Comparison of ENCODE assay signal across 13 cellular contexts in genomic region chr4:82842593-82842992, GRCh38. TPM values are rescaled to one million over a fixed set of nuclear protein-coding genes. Genes with fewer than 3 reads are reported as not detected.
DNase-seq lines count a peak whose midpoint lies in the region; ATAC-seq, FAIRE-seq and TF ChIP-seq lines count a peak whose summit lies in the region.
"Had no signal": no experiment of that assay in that cellular context is flagged by ENCODE, and none has a peak within 500 bp of the region (broad histone marks: within the 10 kb centered on the region; RNA-seq: fewer than 3 reads in every experiment).

No MANE protein-coding gene starts in this region.

- H3K18ac ChIP-seq in mesendoderm (ENCODE audit: low read length) = no peak overlapping the region

- H4K5ac ChIP-seq in mesendoderm (ENCODE audit: low read length) = no peak overlapping the region

- no peak overlapping the region for H4K8ac ChIP-seq in mesendoderm (ENCODE audit: low read depth, low read length)

- H3K9me3 ChIP-seq in DOHH2 (ENCODE audit: control insufficient read depth, insufficient read depth, low read length) (no peaks in the 10 kb centered on the region), K562 (replicated peaks; ENCODE audit: control insufficient read depth, insufficient read depth, low read depth, low read length) (no peaks in the 10 kb centered on the region)
- H3K9me3 ChIP-seq: ovary had no signal

- no peak overlapping the region for H3K56ac ChIP-seq in mesendoderm (ENCODE audit: low read length)

- H3K4me3 Mint-ChIP-seq in stimulated activated memory B cell treated with anti-CD40 and anti-IgM and Interleukin-4, amounts not matched to agents 10 μg/mL and 1 μg/mL and 100 μg/mL, for 72 hours = no peak overlapping the region
- H3K4me3 Mint-ChIP-seq: activated B cell treated with CpG ODN at 0.5 μM for 24 hours; activated naive CD8-positive, alpha-beta T cell treated with anti-CD3 and anti-CD28 coated beads, Interleukin-2, amount 10 ng/mL, durations not matched to agents 7 days and 5 days had no signal

- H2AK5ac ChIP-seq in mesendoderm (ENCODE audit: low read length) = no peak overlapping the region

- FAIRE-seq in HTR-8/SVneo (lab: Jason Lieb, UNC) = no peak
- FAIRE-seq in K562 (lab: Jason Lieb, UNC) = no peak
- no peak for FAIRE-seq in frontal cortex (lab: Jason Lieb, UNC)

- H4K20me1 ChIP-seq in DOHH2 (ENCODE audit: control insufficient read depth, insufficient read depth, low read depth, low read length) (no peaks in the 10 kb centered on the region), K562 (replicated peaks; ENCODE audit: control insufficient read depth, insufficient read depth, low read length) (no peaks in the 10 kb centered on the region)

- CTCF ChIA-PET in K562 (lab: Yijun Ruan, JAX; ENCODE audit: low intra/inter-chr PET ratio) = no interaction called here

- no peak for TF ChIP-seq EP300 in K562 (IDR thresholded peaks at IDR 0.05; ENCODE audit: low read length)

- no peak overlapping the region for H2BK5ac ChIP-seq in mesendoderm (ENCODE audit: low read length)

- H3K4me1 Mint-ChIP-seq in stimulated activated memory B cell treated with anti-CD40 and anti-IgM and Interleukin-4, amounts not matched to agents 10 μg/mL and 1 μg/mL and 100 μg/mL, for 72 hours = no peaks in the 10 kb centered on the region
- H3K4me1 Mint-ChIP-seq: activated B cell treated with CpG ODN at 0.5 μM for 24 hours had no signal

- no TSS peak for BruUV-seq in K562 (replicated peaks; lab: Mats Ljungman, UMichigan)

- H3K4me3 ChIP-seq in DOHH2 (ENCODE audit: low read length) (no peak overlapping the region), K562 (no peak overlapping the region), mesendoderm (ENCODE audit: low read length) (no peak overlapping the region)
- H3K4me3 ChIP-seq: ovary had no signal

- no peak overlapping the region for H3K27ac ChIP-seq in DOHH2 (ENCODE audit: low read depth, low read length)
- no peak overlapping the region for H3K27ac ChIP-seq in K562 (ENCODE audit: extremely low read depth, low read depth, low read length)
- no peak overlapping the region for H3K27ac ChIP-seq in mesendoderm (ENCODE audit: low read depth, low read length)
- H3K27ac ChIP-seq: ovary had no signal

- H3K4ac ChIP-seq in mesendoderm (ENCODE audit: low read depth, low read length) = no peak overlapping the region

- intact Hi-C loops in K562 (cut with micrococcal nuclease) = no loop called here

- no peak overlapping the region for H2AFZ ChIP-seq in K562 (ENCODE audit: low read depth, low read length)

- peak; percentile 3 for DNase-seq in HTR-8/SVneo (ENCODE audit: insufficient read length, low spot score)
- peak in 3 of 4 experiments; percentile 13 to 27 (median 17) for DNase-seq in K562 (ENCODE audit: extremely low read depth in 1 of 4, low spot score in 3 of 4)
- DNase-seq in mesendoderm = peak; percentile 48
- no peak for DNase-seq in frontal cortex (ENCODE audit: low spot score in 2 of 2)
- DNase-seq: activated B cell treated with CpG ODN at 0.5 μM for 24 hours; activated naive CD8-positive, alpha-beta T cell treated with anti-CD3 and anti-CD28 coated beads, Interleukin-2, amount 10 ng/mL, durations not matched to agents 7 days and 5 days; GOT3; NCI-H774; ovary had no signal

- H2BK120ac ChIP-seq in mesendoderm (ENCODE audit: low read depth, low read length) = no peak overlapping the region

- no peak overlapping the region for H3K4me2 ChIP-seq in DOHH2 (ENCODE audit: low read length)
- no peak overlapping the region for H3K4me2 ChIP-seq in K562 (ENCODE audit: insufficient read depth, low read length)
- no peak overlapping the region for H3K4me2 ChIP-seq in mesendoderm (ENCODE audit: low read length)

- H3K4me1 ChIP-seq in DOHH2 (ENCODE audit: control insufficient read depth, low read length) (no peaks in the 10 kb centered on the region), K562 (replicated peaks in 1 of 2; ENCODE audit: control insufficient read depth in 2 of 2, insufficient read depth in 2 of 2, low read length in 2 of 2) (no peaks in the 10 kb centered on the region), mesendoderm (ENCODE audit: control insufficient read depth, low read depth, low read length) (no peaks in the 10 kb centered on the region)

- H3K27me3 ChIP-seq in DOHH2 (ENCODE audit: control insufficient read depth, low read length) (no peaks in the 10 kb centered on the region), K562 (ENCODE audit: control insufficient read depth in 2 of 2, insufficient read depth in 2 of 2, low read length in 2 of 2) (no peaks in the 10 kb centered on the region), mesendoderm (ENCODE audit: insufficient read depth, low read length, poor library complexity) (no peaks in the 10 kb centered on the region)
- H3K27me3 ChIP-seq: ovary had no signal

- no peak overlapping the region for H3K27ac Mint-ChIP-seq in stimulated activated memory B cell treated with anti-CD40 and anti-IgM and Interleukin-4, amounts not matched to agents 10 μg/mL and 1 μg/mL and 100 μg/mL, for 72 hours
- H3K27ac Mint-ChIP-seq: activated B cell treated with CpG ODN at 0.5 μM for 24 hours; activated naive CD8-positive, alpha-beta T cell treated with anti-CD3 and anti-CD28 coated beads, Interleukin-2, amount 10 ng/mL, durations not matched to agents 7 days and 5 days had no signal

- TF ChIP-seq CTCF in DOHH2 (IDR thresholded peaks at IDR 0.05; ENCODE audit: low read depth, low read length, poor library complexity, severe bottlenecking) = peak; percentile 20
- peak in 2 of 3 experiments; percentile 31 to 37; a peak in 4 of 6 replicates for TF ChIP-seq CTCF in K562 (IDR thresholded peaks at IDR 0.05 in 2 of 3, conservative IDR thresholded peaks at IDR 0.05 in 1 of 3; ENCODE audit: insufficient read depth in 2 of 3, low read depth in 1 of 3, low read length in 3 of 3)

- H3K9ac ChIP-seq in K562 (ENCODE audit: insufficient read depth in 1 of 2, low read depth in 2 of 2, low read length in 2 of 2) (no peak overlapping the region), mesendoderm (ENCODE audit: low read length) (no peak overlapping the region)

- peaks cover 63% of the 10 kb centered on the region for H3K36me3 Mint-ChIP-seq in stimulated activated memory B cell treated with anti-CD40 and anti-IgM and Interleukin-4, amounts not matched to agents 10 μg/mL and 1 μg/mL and 100 μg/mL, for 72 hours

- TF ChIP-seq POLR2A in K562 (conservative IDR thresholded peaks at IDR 0.05) = no peak

- in situ Hi-C loops in K562 (cut with MboI) = no loop called here

- H3K36me3 ChIP-seq in DOHH2 (ENCODE audit: control insufficient read depth, low read length) (peaks cover 60% of the 10 kb centered on the region), K562 (ENCODE audit: control insufficient read depth, insufficient read depth, low read length) (peaks cover 79% of the 10 kb centered on the region), mesendoderm (ENCODE audit: control insufficient read depth, insufficient read depth, low read length) (peaks cover 8% of the 10 kb centered on the region)
- H3K36me3 ChIP-seq: ovary had no signal

- H3K27me3 Mint-ChIP-seq in stimulated activated memory B cell treated with anti-CD40 and anti-IgM and Interleukin-4, amounts not matched to agents 10 μg/mL and 1 μg/mL and 100 μg/mL, for 72 hours = no peaks in the 10 kb centered on the region
- H3K27me3 Mint-ChIP-seq: activated B cell treated with CpG ODN at 0.5 μM for 24 hours; activated naive CD8-positive, alpha-beta T cell treated with anti-CD3 and anti-CD28 coated beads, Interleukin-2, amount 10 ng/mL, durations not matched to agents 7 days and 5 days had no signal

- H3K9me2 ChIP-seq in DOHH2 (replicated peaks; ENCODE audit: control insufficient read depth, low read length) = no peaks in the 10 kb centered on the region

- H3K9me1 ChIP-seq in K562 (ENCODE audit: control insufficient read depth, insufficient read depth, low read length) = no peaks in the 10 kb centered on the region

- no peaks in the 10 kb centered on the region for H3K79me2 ChIP-seq in DOHH2 (ENCODE audit: control insufficient read depth, low read length)
- no peaks in the 10 kb centered on the region for H3K79me2 ChIP-seq in K562 (ENCODE audit: control insufficient read depth, insufficient read depth, low read length)
- no peaks in the 10 kb centered on the region for H3K79me2 ChIP-seq in mesendoderm (ENCODE audit: control insufficient read depth, insufficient read depth, low read length)

- POLR2A ChIA-PET in K562 (lab: Yijun Ruan, JAX) = interaction anchor here (0.6 to 1.5 kb wide), 3 partner anchors 9 to 108 kb away, joined by 3 to 8 read pairs (median 4); no protein-coding TSS in a partner anchor

- H3F3A ChIP-seq in DOHH2 (ENCODE audit: control insufficient read depth, insufficient read depth) = peaks cover 5% of the 10 kb centered on the region

- no peaks in the 10 kb centered on the region for H3K9me3 Mint-ChIP-seq in stimulated activated memory B cell treated with anti-CD40 and anti-IgM and Interleukin-4, amounts not matched to agents 10 μg/mL and 1 μg/mL and 100 μg/mL, for 72 hours
- H3K9me3 Mint-ChIP-seq: activated B cell treated with CpG ODN at 0.5 μM for 24 hours; activated naive CD8-positive, alpha-beta T cell treated with anti-CD3 and anti-CD28 coated beads, Interleukin-2, amount 10 ng/mL, durations not matched to agents 7 days and 5 days had no signal

- peaks cover 5% of the 10 kb centered on the region for H3K79me1 ChIP-seq in mesendoderm (ENCODE audit: low read length)

- no peak overlapping the region for H2BK15ac ChIP-seq in mesendoderm (replicated peaks; ENCODE audit: low read depth)

- no peak; a peak in 1 of 4 replicates for TF ChIP-seq RAD21 in K562 (CRISPR knock-in tag; conservative IDR thresholded peaks at IDR 0.05 in 1 of 2, IDR thresholded peaks at IDR 0.05 in 1 of 2)

- H3K23ac ChIP-seq in mesendoderm (ENCODE audit: low read length) = no peak overlapping the region

- peak; percentile 81 for ATAC-seq in K562
- no peak for ATAC-seq in GM21529 (IDR thresholded peaks at IDR 0.05; ENCODE audit: unreplicated experiment)
- no peak for ATAC-seq in stimulated activated memory B cell treated with anti-CD40 and anti-IgM and Interleukin-4, amounts not matched to agents 10 μg/mL and 1 μg/mL and 100 μg/mL, for 72 hours
- no peak for ATAC-seq in HG03520 (IDR thresholded peaks at IDR 0.05; ENCODE audit: unreplicated experiment)

RNA-seq across cellular contexts. Expression of gene SCD5, which starts 44.0 kb away (rescaled TPM):
- total RNA-seq in K562 (2011; cell fraction: chromatin; rRNA removed; ENCODE audit: low replicate concordance) = not detected in 2 replicates
- not detected in 2 replicates for total RNA-seq in K562 (2011; cell fraction: nucleolus; rRNA removed)
- total RNA-seq in K562 (2011; cell fraction: nucleoplasm; rRNA removed) = not detected in 2 replicates
- total RNA-seq in K562 (2014; rRNA removed) (not detected in 2 replicates), K562 (2014; rRNA removed; fragmentation: Illumina TruSeq; extraction: Trizol) (0.04 TPM in 1 of 2 replicates, not detected in the other), K562 (2015; rRNA removed; fragmentation: Illumina TruSeq; extraction: Trizol) (not detected in 2 replicates), K562 (2021) (0.18 and 0.20 TPM in 2 replicates), frontal cortex (254 TPM)
- polyA plus RNA-seq in K562 (2011; rRNA removed) (0.03 and 0.04 TPM in 2 replicates), K562 (2014; fragmentation: Illumina TruSeq; extraction: Trizol) (not detected in 2 replicates), K562 (2014; fragmentation: Nextera tagmentation; extraction: Ambion mirVana) (under 1 TPM in 1 of 2 experiments, not detected in 1; 0.01 TPM), K562 (2014; rRNA removed) (not detected in 2 replicates)
- polyA plus RNA-seq in K562 (2011; cell fraction: cytosol; rRNA removed) = 0.09 TPM in 1 of 2 replicates, not detected in the other
- not detected in 2 replicates for polyA plus RNA-seq in K562 (2011; cell fraction: nucleus; rRNA removed)
- polyA plus RNA-seq in K562 (2012) = not detected in 2 replicates
- 0.06 TPM in 1 of 2 replicates, not detected in the other for polyA minus RNA-seq in K562 (2011; rRNA and poly(A)+ RNA removed)
- not detected in 2 replicates for polyA minus RNA-seq in K562 (2011; cell fraction: cytosol; rRNA and poly(A)+ RNA removed)
- polyA minus RNA-seq in K562 (2011; cell fraction: nucleus; rRNA and poly(A)+ RNA removed) = 0.13 TPM in 1 of 2 replicates, not detected in the other
- polyA plus RNA-seq in mesendoderm (2013, experiment 1 of 2) = 0.97 TPM
- polyA plus RNA-seq in mesendoderm (2013, experiment 2 of 2) = 0.88 TPM
- total RNA-seq: activated B cell treated with CpG ODN at 0.5 μM for 24 hours had no signal

RNA-seq across cellular contexts. Expression of gene SEC31A, which starts 48.4 kb away (rescaled TPM):
- total RNA-seq in K562 (2011; cell fraction: chromatin; rRNA removed; ENCODE audit: low replicate concordance) = 324 and 746 TPM in 2 replicates
- total RNA-seq in K562 (2011; cell fraction: nucleolus; rRNA removed) = 168 and 207 TPM in 2 replicates
- 327 and 417 TPM in 2 replicates for total RNA-seq in K562 (2011; cell fraction: nucleoplasm; rRNA removed)
- total RNA-seq in K562 (2014; rRNA removed) (78.9 and 96.2 TPM in 2 replicates), K562 (2014; rRNA removed; fragmentation: Illumina TruSeq; extraction: Trizol) (177 and 187 TPM in 2 replicates), K562 (2015; rRNA removed; fragmentation: Illumina TruSeq; extraction: Trizol) (176 and 190 TPM in 2 replicates), K562 (2021) (173 and 174 TPM in 2 replicates), frontal cortex (117 TPM)
- polyA plus RNA-seq in K562 (2011; rRNA removed) (224 and 255 TPM in 2 replicates), K562 (2014; fragmentation: Illumina TruSeq; extraction: Trizol) (186 and 241 TPM in 2 replicates), K562 (2014; fragmentation: Nextera tagmentation; extraction: Ambion mirVana) (100 to 1,000 TPM; 106 to 142 TPM), K562 (2014; rRNA removed) (117 and 131 TPM in 2 replicates)
- polyA plus RNA-seq in K562 (2011; cell fraction: cytosol; rRNA removed) = 176 and 205 TPM in 2 replicates
- 129 and 192 TPM in 2 replicates for polyA plus RNA-seq in K562 (2011; cell fraction: nucleus; rRNA removed)
- 136 and 141 TPM in 2 replicates for polyA plus RNA-seq in K562 (2012)
- 343 and 404 TPM in 2 replicates for polyA minus RNA-seq in K562 (2011; rRNA and poly(A)+ RNA removed)
- polyA minus RNA-seq in K562 (2011; cell fraction: cytosol; rRNA and poly(A)+ RNA removed) = 116 and 145 TPM in 2 replicates
- 131 and 236 TPM in 2 replicates for polyA minus RNA-seq in K562 (2011; cell fraction: nucleus; rRNA and poly(A)+ RNA removed)
- polyA plus RNA-seq in mesendoderm (2013, experiment 1 of 2) = 117 TPM
- 117 TPM for polyA plus RNA-seq in mesendoderm (2013, experiment 2 of 2)

RNA-seq across cellular contexts. Expression of gene THAP9, which starts 57.9 kb away (rescaled TPM):
- total RNA-seq in K562 (2011; cell fraction: chromatin; rRNA removed; ENCODE audit: low replicate concordance) = 6.4 and 16.1 TPM in 2 replicates
- total RNA-seq in K562 (2011; cell fraction: nucleolus; rRNA removed) = 6.0 and 6.2 TPM in 2 replicates
- 3.9 and 6.7 TPM in 2 replicates for total RNA-seq in K562 (2011; cell fraction: nucleoplasm; rRNA removed)
- total RNA-seq in K562 (2014; rRNA removed) (3.4 and 4.7 TPM in 2 replicates), K562 (2014; rRNA removed; fragmentation: Illumina TruSeq; extraction: Trizol) (5.8 and 6.6 TPM in 2 replicates), K562 (2015; rRNA removed; fragmentation: Illumina TruSeq; extraction: Trizol) (5.8 and 7.0 TPM in 2 replicates), K562 (2021) (4.5 and 5.4 TPM in 2 replicates), frontal cortex (17.5 TPM)
- polyA plus RNA-seq in K562 (2011; rRNA removed) (6.0 and 6.9 TPM in 2 replicates), K562 (2014; fragmentation: Illumina TruSeq; extraction: Trizol) (3.7 and 3.8 TPM in 2 replicates), K562 (2014; fragmentation: Nextera tagmentation; extraction: Ambion mirVana) (1 to 10 TPM; 4.8 to 5.6 TPM), K562 (2014; rRNA removed) (3.4 and 5.4 TPM in 2 replicates)
- polyA plus RNA-seq in K562 (2011; cell fraction: cytosol; rRNA removed) = 1.1 and 1.6 TPM in 2 replicates
- 6.2 and 6.5 TPM in 2 replicates for polyA plus RNA-seq in K562 (2011; cell fraction: nucleus; rRNA removed)
- polyA plus RNA-seq in K562 (2012) = 2.8 and 4.0 TPM in 2 replicates
- polyA minus RNA-seq in K562 (2011; rRNA and poly(A)+ RNA removed) = 9.3 and 10.3 TPM in 2 replicates
- 2.6 and 5.6 TPM in 2 replicates for polyA minus RNA-seq in K562 (2011; cell fraction: cytosol; rRNA and poly(A)+ RNA removed)
- polyA minus RNA-seq in K562 (2011; cell fraction: nucleus; rRNA and poly(A)+ RNA removed) = 4.8 and 9.4 TPM in 2 replicates
- polyA plus RNA-seq in mesendoderm (2013, experiment 1 of 2) = 8.1 TPM
- polyA plus RNA-seq in mesendoderm (2013, experiment 2 of 2) = 7.2 TPM

Comparison
In these comparisons a context has a peak if more than half of its experiments do, and no peak if none do; other contexts are left out.
1. DNase-seq: peak in HTR-8/SVneo (single experiment), K562 (3 of 4) and mesendoderm (single experiment); none in frontal cortex (0 of 2).
2. RNA of gene SCD5, which starts 44.0 kb away (total RNA-seq): 254 TPM in frontal cortex (single experiment); 0.04 to 0.20 TPM in K562; every median in the first group is over 100 times any median in the second.